Comparison of ENCODE assay signal across 2 cellular contexts in the genomic region with DNA sequence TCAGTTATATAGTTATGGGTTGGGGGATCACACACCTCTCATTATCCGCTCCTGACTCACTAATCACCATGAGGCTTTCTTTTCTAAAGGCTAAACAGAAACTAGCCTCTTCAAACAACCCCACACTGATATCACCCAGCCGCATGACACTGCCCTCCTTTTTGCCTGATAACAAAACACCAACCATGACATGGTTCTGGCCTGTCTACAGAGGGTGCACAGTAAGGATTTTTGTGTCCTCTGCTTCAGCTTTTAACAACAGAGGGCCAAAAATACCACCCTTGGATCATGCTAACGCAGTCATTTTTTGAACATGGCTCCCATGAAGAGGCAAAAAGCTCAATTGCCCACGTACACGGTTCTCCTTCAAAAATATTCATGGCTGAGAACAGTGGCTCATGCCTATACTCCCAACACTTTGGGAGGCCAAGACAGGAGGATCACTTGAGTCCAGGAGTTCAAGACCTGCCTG.
A peak's percentile ranks its signal among the peaks of the same experiment; 100 is the strongest.
TF ChIP-seq lines count a peak whose summit lies in the region.

No MANE protein-coding gene starts in this region.

TF ChIP-seq in GM12878, 131 proteins besides CTCF, POLR2A, EP300 and RAD21:
- TF ChIP-seq KDM1A (IDR thresholded peaks at IDR 0.05; ENCODE audit: borderline replicate concordance) (no peak), KLF5 (IDR thresholded peaks at IDR 0.05; ENCODE audit: partially characterized antibody) (no peak), NFYA (IDR thresholded peaks at IDR 0.05; ENCODE audit: borderline replicate concordance, low read depth, low read length) (no peak), BCL11A (IDR thresholded peaks at IDR 0.05; ENCODE audit: low read depth, low read length) (no peak), POU2F2 (IDR thresholded peaks at IDR 0.05; ENCODE audit: borderline replicate concordance, low read depth, low read length) (no peak), ETV6 (conservative IDR thresholded peaks at IDR 0.05 in 1 of 2, IDR thresholded peaks at IDR 0.05 in 1 of 2; ENCODE audit: borderline replicate concordance in 1 of 2, low read depth in 1 of 2) (no peak), RBBP5 (conservative IDR thresholded peaks at IDR 0.05) (no peak), TCF12 (IDR thresholded peaks at IDR 0.05; ENCODE audit: low read depth, low read length) (no peak), POLR2AphosphoS2 (IDR thresholded peaks at IDR 0.05; ENCODE audit: low read depth, low read length) (no peak), SPI1 (IDR thresholded peaks at IDR 0.05; ENCODE audit: borderline replicate concordance, insufficient read depth, low read depth, low read length) (no peak), RUNX3 (IDR thresholded peaks at IDR 0.05; ENCODE audit: low read length) (no peak)
- TF ChIP-seq, protein P1, sequence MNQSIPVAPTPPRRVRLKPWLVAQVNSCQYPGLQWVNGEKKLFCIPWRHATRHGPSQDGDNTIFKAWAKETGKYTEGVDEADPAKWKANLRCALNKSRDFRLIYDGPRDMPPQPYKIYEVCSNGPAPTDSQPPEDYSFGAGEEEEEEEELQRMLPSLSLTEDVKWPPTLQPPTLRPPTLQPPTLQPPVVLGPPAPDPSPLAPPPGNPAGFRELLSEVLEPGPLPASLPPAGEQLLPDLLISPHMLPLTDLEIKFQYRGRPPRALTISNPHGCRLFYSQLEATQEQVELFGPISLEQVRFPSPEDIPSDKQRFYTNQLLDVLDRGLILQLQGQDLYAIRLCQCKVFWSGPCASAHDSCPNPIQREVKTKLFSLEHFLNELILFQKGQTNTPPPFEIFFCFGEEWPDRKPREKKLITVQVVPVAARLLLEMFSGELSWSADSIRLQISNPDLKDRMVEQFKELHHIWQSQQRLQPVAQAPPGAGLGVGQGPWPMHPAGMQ (IDR thresholded peaks at IDR 0.05; ENCODE audit: borderline replicate concordance): no peak
- TF ChIP-seq, protein P2, sequence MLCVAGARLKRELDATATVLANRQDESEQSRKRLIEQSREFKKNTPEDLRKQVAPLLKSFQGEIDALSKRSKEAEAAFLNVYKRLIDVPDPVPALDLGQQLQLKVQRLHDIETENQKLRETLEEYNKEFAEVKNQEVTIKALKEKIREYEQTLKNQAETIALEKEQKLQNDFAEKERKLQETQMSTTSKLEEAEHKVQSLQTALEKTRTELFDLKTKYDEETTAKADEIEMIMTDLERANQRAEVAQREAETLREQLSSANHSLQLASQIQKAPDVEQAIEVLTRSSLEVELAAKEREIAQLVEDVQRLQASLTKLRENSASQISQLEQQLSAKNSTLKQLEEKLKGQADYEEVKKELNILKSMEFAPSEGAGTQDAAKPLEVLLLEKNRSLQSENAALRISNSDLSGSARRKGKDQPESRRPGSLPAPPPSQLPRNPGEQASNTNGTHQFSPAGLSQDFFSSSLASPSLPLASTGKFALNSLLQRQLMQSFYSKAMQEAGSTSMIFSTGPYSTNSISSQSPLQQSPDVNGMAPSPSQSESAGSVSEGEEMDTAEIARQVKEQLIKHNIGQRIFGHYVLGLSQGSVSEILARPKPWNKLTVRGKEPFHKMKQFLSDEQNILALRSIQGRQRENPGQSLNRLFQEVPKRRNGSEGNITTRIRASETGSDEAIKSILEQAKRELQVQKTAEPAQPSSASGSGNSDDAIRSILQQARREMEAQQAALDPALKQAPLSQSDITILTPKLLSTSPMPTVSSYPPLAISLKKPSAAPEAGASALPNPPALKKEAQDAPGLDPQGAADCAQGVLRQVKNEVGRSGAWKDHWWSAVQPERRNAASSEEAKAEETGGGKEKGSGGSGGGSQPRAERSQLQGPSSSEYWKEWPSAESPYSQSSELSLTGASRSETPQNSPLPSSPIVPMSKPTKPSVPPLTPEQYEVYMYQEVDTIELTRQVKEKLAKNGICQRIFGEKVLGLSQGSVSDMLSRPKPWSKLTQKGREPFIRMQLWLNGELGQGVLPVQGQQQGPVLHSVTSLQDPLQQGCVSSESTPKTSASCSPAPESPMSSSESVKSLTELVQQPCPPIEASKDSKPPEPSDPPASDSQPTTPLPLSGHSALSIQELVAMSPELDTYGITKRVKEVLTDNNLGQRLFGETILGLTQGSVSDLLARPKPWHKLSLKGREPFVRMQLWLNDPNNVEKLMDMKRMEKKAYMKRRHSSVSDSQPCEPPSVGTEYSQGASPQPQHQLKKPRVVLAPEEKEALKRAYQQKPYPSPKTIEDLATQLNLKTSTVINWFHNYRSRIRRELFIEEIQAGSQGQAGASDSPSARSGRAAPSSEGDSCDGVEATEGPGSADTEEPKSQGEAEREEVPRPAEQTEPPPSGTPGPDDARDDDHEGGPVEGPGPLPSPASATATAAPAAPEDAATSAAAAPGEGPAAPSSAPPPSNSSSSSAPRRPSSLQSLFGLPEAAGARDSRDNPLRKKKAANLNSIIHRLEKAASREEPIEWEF (IDR thresholded peaks at IDR 0.05; ENCODE audit: insufficient replicate concordance, low read depth, low read length): no peak
- TF ChIP-seq, protein P3, sequence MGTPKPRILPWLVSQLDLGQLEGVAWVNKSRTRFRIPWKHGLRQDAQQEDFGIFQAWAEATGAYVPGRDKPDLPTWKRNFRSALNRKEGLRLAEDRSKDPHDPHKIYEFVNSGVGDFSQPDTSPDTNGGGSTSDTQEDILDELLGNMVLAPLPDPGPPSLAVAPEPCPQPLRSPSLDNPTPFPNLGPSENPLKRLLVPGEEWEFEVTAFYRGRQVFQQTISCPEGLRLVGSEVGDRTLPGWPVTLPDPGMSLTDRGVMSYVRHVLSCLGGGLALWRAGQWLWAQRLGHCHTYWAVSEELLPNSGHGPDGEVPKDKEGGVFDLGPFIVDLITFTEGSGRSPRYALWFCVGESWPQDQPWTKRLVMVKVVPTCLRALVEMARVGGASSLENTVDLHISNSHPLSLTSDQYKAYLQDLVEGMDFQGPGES (IDR thresholded peaks at IDR 0.05): no peak
TF ChIP-seq in GM12878: peak in this region for 0.

TF ChIP-seq in liver, 16 proteins besides CTCF, POLR2A, EP300 and RAD21:
- TF ChIP-seq HNF4A (conservative IDR thresholded peaks at IDR 0.05): peak in 1 of 2 donors; percentile 30
- TF ChIP-seq TAF1 (conservative IDR thresholded peaks at IDR 0.05): no peak
- TF ChIP-seq RXRA (IDR thresholded peaks at IDR 0.05): peak in 1 of 2 donors; percentile 28
- TF ChIP-seq GABPA (IDR thresholded peaks at IDR 0.05 in 1 of 2, conservative IDR thresholded peaks at IDR 0.05 in 1 of 2): no peak
- peak in 1 of 2 donors; percentile 21 for TF ChIP-seq JUND (IDR thresholded peaks at IDR 0.05)
- peak; percentile 71 for TF ChIP-seq YY1 (IDR thresholded peaks at IDR 0.05)
- TF ChIP-seq, protein P4, sequence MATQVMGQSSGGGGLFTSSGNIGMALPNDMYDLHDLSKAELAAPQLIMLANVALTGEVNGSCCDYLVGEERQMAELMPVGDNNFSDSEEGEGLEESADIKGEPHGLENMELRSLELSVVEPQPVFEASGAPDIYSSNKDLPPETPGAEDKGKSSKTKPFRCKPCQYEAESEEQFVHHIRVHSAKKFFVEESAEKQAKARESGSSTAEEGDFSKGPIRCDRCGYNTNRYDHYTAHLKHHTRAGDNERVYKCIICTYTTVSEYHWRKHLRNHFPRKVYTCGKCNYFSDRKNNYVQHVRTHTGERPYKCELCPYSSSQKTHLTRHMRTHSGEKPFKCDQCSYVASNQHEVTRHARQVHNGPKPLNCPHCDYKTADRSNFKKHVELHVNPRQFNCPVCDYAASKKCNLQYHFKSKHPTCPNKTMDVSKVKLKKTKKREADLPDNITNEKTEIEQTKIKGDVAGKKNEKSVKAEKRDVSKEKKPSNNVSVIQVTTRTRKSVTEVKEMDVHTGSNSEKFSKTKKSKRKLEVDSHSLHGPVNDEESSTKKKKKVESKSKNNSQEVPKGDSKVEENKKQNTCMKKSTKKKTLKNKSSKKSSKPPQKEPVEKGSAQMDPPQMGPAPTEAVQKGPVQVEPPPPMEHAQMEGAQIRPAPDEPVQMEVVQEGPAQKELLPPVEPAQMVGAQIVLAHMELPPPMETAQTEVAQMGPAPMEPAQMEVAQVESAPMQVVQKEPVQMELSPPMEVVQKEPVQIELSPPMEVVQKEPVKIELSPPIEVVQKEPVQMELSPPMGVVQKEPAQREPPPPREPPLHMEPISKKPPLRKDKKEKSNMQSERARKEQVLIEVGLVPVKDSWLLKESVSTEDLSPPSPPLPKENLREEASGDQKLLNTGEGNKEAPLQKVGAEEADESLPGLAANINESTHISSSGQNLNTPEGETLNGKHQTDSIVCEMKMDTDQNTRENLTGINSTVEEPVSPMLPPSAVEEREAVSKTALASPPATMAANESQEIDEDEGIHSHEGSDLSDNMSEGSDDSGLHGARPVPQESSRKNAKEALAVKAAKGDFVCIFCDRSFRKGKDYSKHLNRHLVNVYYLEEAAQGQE (IDR thresholded peaks at IDR 0.05): no peak
- TF ChIP-seq, protein P5, sequence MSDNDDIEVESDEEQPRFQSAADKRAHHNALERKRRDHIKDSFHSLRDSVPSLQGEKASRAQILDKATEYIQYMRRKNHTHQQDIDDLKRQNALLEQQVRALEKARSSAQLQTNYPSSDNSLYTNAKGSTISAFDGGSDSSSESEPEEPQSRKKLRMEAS (IDR thresholded peaks at IDR 0.05): peak; percentile 60
- TF ChIP-seq SP1 (IDR thresholded peaks at IDR 0.05): peak; percentile 12
